ENCODE assay signal across 8 cellular contexts in genomic region chr1:43452789-43453441, GRCh38. TPM values are rescaled to one million over a fixed set of nuclear protein-coding genes. Genes with fewer than 3 reads are reported as not detected.
DNase-seq lines count a peak whose midpoint lies in the region; ATAC-seq and TF ChIP-seq lines count a peak whose summit lies in the region.

No MANE protein-coding gene starts in this region.

- ATAC-seq in activated B cell treated with CpG ODN at 0.5 μM for 24 hours (ENCODE audit: low read depth) = no peak
- ATAC-seq in omental fat pad (ENCODE audit: low FRiP score) = peak; percentile 26
- no peak for ATAC-seq in foreskin keratinocyte
- ATAC-seq in GM21529 (IDR thresholded peaks at IDR 0.05; ENCODE audit: unreplicated experiment) = no peak

- CTCF ChIA-PET in activated B cell treated with CpG ODN at 0.5 μM for 24 hours (lab: Charles Lee) = no interaction called here

- POLR2A ChIA-PET in activated B cell treated with CpG ODN at 0.5 μM for 24 hours (lab: Charles Lee) = interaction anchor here (2.7 kb wide), 1 partner anchor 197 kb away, joined by 9 read pairs; the partner anchor contains the start of gene KDM4A

- peak overlapping the region; percentile 51 to 64 for H3K4me3 ChIP-seq in foreskin fibroblast (ENCODE audit: low read depth in 1 of 2, low read length in 2 of 2)

- DNase-seq in CD14-positive monocyte (ENCODE audit: low spot score) (no peak), HT-29 (ENCODE audit: low spot score) (peak; percentile 23), activated B cell treated with CpG ODN at 0.5 μM for 24 hours (no peak), foreskin fibroblast (peak; percentile 65 to 79), omental fat pad (ENCODE audit: low spot score) (no peak), foreskin keratinocyte (no peak), NCI-H82 (lab: John Stamatoyannopoulos, UW) (no peak)

- H3K4me3 Mint-ChIP-seq in CD14-positive monocyte = peak overlapping the region; percentile 83
- peak overlapping the region; percentile 73 for H3K4me3 Mint-ChIP-seq in activated B cell treated with CpG ODN at 0.5 μM for 24 hours

- H3K27ac ChIP-seq in foreskin keratinocyte = no peak overlapping the region

- no peaks in the 10 kb centered on the region for H3K27me3 ChIP-seq in foreskin keratinocyte

- TF ChIP-seq CTCF in CD14-positive monocyte (IDR thresholded peaks at IDR 0.05) = no peak
- TF ChIP-seq CTCF in activated B cell treated with CpG ODN at 0.5 μM for 24 hours (IDR thresholded peaks at IDR 0.05) = no peak
- TF ChIP-seq CTCF in foreskin fibroblast (IDR thresholded peaks at IDR 0.05; ENCODE audit: low read depth, low read length) = no peak
- TF ChIP-seq CTCF in omental fat pad (IDR thresholded peaks at IDR 0.05) = no peak
- no peak for TF ChIP-seq CTCF in foreskin keratinocyte (conservative IDR thresholded peaks at IDR 0.05)

- peaks cover 19% of the 10 kb centered on the region for H3K4me1 ChIP-seq in foreskin keratinocyte

- intact Hi-C loops in CD14-positive monocyte (cut with micrococcal nuclease) = no loop called here
- intact Hi-C loops in activated B cell treated with CpG ODN at 0.5 μM for 24 hours (cut with micrococcal nuclease) = loop anchor here (2.0 kb wide), 1 partner anchor 94 kb away; the partner anchor contains the start of gene CDC20

- H3K4me1 Mint-ChIP-seq in CD14-positive monocyte (peaks cover 20% of the 10 kb centered on the region), activated B cell treated with CpG ODN at 0.5 μM for 24 hours (peaks cover 17% of the 10 kb centered on the region)

- H3K27ac Mint-ChIP-seq in CD14-positive monocyte (peak overlapping the region in 5 of 7 donors; percentile 0 to 72 (median 32)), activated B cell treated with CpG ODN at 0.5 μM for 24 hours (peak overlapping the region; percentile 67)

- H3K9me3 Mint-ChIP-seq in CD14-positive monocyte = peaks cover 0 to 3% (median 0%) of the 10 kb centered on the region in 7 donors
- no peaks in the 10 kb centered on the region for H3K9me3 Mint-ChIP-seq in activated B cell treated with CpG ODN at 0.5 μM for 24 hours

- H3K36me3 Mint-ChIP-seq in CD14-positive monocyte (peaks cover 43 to 48% of the 10 kb centered on the region in 2 donors), activated B cell treated with CpG ODN at 0.5 μM for 24 hours (ENCODE audit: low read depth) (peaks cover 42% of the 10 kb centered on the region)

- H3K27me3 Mint-ChIP-seq in CD14-positive monocyte (ENCODE audit: low read depth in 3 of 3) (peaks cover 9 to 12% (median 11%) of the 10 kb centered on the region in 3 donors), activated B cell treated with CpG ODN at 0.5 μM for 24 hours (peaks cover 17% of the 10 kb centered on the region)

RNA-seq across cellular contexts. Expression of gene HYI, which starts 0.8 kb away (rescaled TPM):
- polyA plus RNA-seq in CD14-positive monocyte (1 to 10 TPM in 1 of 2 donors, under 1 TPM in 1; 0.74 to 1.6 TPM), foreskin keratinocyte (104 and 115 TPM in 2 replicates)
- 59.7 and 69.1 TPM in 2 replicates for total RNA-seq in HT-29 (2014; rRNA removed; shearing (Covaris generic))
- total RNA-seq in activated B cell treated with CpG ODN at 0.5 μM for 24 hours (10.0 and 12.3 TPM in 2 replicates), omental fat pad (10 to 100 TPM; 39.5 to 59.0 (median 53.2) TPM), foreskin keratinocyte (86.0 and 93.4 TPM in 2 replicates)

Comparison
In these comparisons a context has a peak if more than half of its experiments do, and no peak if none do; other contexts are left out.
1. DNase-seq: peak in HT-29 (single experiment) and foreskin fibroblast (2 of 2); none in CD14-positive monocyte (single experiment), activated B cell treated with CpG ODN at 0.5 μM for 24 hours (single experiment), omental fat pad (single experiment), foreskin keratinocyte (0 of 2) and NCI-H82 (single experiment).